8 cellular contexts compared by ENCODE assay signal in the genomic region with DNA sequence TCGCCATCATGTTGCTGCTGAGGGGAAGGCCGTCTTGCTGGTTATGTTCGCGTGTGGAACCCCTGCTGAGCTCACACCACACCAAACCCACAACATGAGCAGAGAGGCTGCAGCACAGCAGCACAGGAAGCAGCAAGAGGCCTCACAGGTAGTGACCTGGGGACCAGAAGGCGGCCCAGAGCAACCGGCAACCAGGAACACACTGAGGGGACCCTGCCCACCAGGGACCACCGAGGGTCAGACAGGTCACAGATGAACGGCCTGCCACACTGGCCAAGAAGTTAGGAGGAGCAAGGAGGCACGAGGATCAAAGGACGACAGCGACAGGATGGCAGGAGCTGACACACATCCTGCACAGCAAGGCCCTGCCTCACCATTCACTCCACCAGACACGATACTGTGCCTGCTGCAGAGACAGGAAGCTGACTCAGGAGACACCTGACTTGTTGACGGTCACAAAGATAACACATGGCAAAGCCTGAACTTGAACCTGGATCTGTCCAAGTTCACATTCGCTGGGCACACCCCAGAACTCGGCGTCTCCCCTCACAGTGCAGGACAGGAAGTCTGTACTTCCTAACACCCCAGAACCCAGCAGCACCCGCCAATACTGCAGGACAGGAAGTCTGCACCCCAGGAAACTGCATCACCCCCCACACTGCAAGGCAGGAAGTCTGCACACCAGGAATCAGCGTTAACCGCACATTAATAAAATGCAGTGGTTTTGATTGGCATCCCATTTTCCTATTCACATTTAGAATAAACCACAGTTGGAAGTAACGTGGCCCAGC.
A peak's percentile ranks its signal among the peaks of the same experiment; 100 is the strongest.
DNase-seq lines count a peak whose midpoint lies in the region; ATAC-seq, FAIRE-seq and TF ChIP-seq lines count a peak whose summit lies in the region.
"Had no signal": no experiment of that assay in that cellular context is flagged by ENCODE, and none has a peak within 500 bp of the region (broad histone marks: within the 10 kb centered on the region; RNA-seq: fewer than 3 reads in every experiment).

No MANE protein-coding gene starts in this region.

- POLR2A ChIA-PET in activated naive CD8-positive, alpha-beta T cell treated with anti-CD3 and anti-CD28 coated beads, Interleukin-2, amount 10 ng/mL, durations not matched to agents 7 days and 5 days (lab: Charles Lee) = interaction anchor here (0.6 to 3.1 kb wide), 21 partner anchors 10 to 611 kb away, joined by 3 to 13 read pairs (median 4); a partner anchor contains a TSS

- H3K4me3 ChIP-seq in kidney (ENCODE audit: low read length in 2 of 2) = no peak overlapping the region

- no peak for TF ChIP-seq CTCF in kidney (IDR thresholded peaks at IDR 0.05; ENCODE audit: borderline replicate concordance, extremely low read depth, insufficient read depth)

- H3K9me3 Mint-ChIP-seq in activated naive CD8-positive, alpha-beta T cell treated with anti-CD3 and anti-CD28 coated beads, Interleukin-2, amount 10 ng/mL, durations not matched to agents 7 days and 5 days = no peaks in the 10 kb centered on the region
- H3K9me3 Mint-ChIP-seq: brain had no signal

- peaks cover 26% of the 10 kb centered on the region for H3K36me3 Mint-ChIP-seq in activated naive CD8-positive, alpha-beta T cell treated with anti-CD3 and anti-CD28 coated beads, Interleukin-2, amount 10 ng/mL, durations not matched to agents 7 days and 5 days

- H3K27ac ChIP-seq in kidney (ENCODE audit: low read depth in 2 of 2, low read length in 2 of 2) = peak overlapping the region; percentile 9 to 35

- H3K36me3 ChIP-seq in kidney (ENCODE audit: control insufficient read depth in 1 of 2, insufficient read depth in 2 of 2, low read length in 2 of 2) = peaks cover 4 to 9% of the 10 kb centered on the region in 2 donors

- H3K4me1 Mint-ChIP-seq in activated naive CD8-positive, alpha-beta T cell treated with anti-CD3 and anti-CD28 coated beads, Interleukin-2, amount 10 ng/mL, durations not matched to agents 7 days and 5 days = peaks cover 75% of the 10 kb centered on the region

- FAIRE-seq in kidney (lab: Jason Lieb, UNC) = no peak

- H3K9me3 ChIP-seq in kidney (ENCODE audit: control insufficient read depth in 1 of 2, low read length in 2 of 2) = no peaks in the 10 kb centered on the region

- no peak overlapping the region for H3K9ac ChIP-seq in kidney (ENCODE audit: low read length in 2 of 2)

- ATAC-seq in activated naive CD8-positive, alpha-beta T cell treated with anti-CD3 and anti-CD28 coated beads, Interleukin-2, amount 10 ng/mL, durations not matched to agents 7 days and 5 days (ENCODE audit: low read depth) = peak; percentile 92

- peaks cover 16 to 56% of the 10 kb centered on the region in 2 donors for H3K4me1 ChIP-seq in kidney (ENCODE audit: control insufficient read depth in 1 of 2, insufficient read depth in 1 of 2, low read depth in 1 of 2, low read length in 2 of 2)

- H3K27me3 Mint-ChIP-seq in activated naive CD8-positive, alpha-beta T cell treated with anti-CD3 and anti-CD28 coated beads, Interleukin-2, amount 10 ng/mL, durations not matched to agents 7 days and 5 days = no peaks in the 10 kb centered on the region
- H3K27me3 Mint-ChIP-seq: brain had no signal

- intact Hi-C loops in kidney (cut with DNase I) = no loop called here

- DNase-seq in H4 (ENCODE audit: low spot score) (peak; percentile 92), SW480 (ENCODE audit: low spot score) (peak; percentile 32), kidney (peak; percentile 77), OCI-M2 (lab: John Stamatoyannopoulos, UW; ENCODE audit: unreplicated experiment) (no peak), NCI-H1048 (lab: John Stamatoyannopoulos, UW) (no peak)
- peak; percentile 78 for DNase-seq in activated naive CD8-positive, alpha-beta T cell treated with anti-CD3 and anti-CD28 coated beads, Interleukin-2, amount 10 ng/mL, durations not matched to agents 7 days and 5 days
- peak; percentile 48 to 56 for DNase-seq in stimulated activated CD8-positive, alpha-beta memory T cell treated with anti-CD3 and anti-CD28 coated beads, Interleukin-4, amount 100 ng/mL, for 4 hours (ENCODE audit: low read depth in 2 of 2, low spot score in 1 of 2)

- peak overlapping the region; percentile 76 for H3K4me3 Mint-ChIP-seq in activated naive CD8-positive, alpha-beta T cell treated with anti-CD3 and anti-CD28 coated beads, Interleukin-2, amount 10 ng/mL, durations not matched to agents 7 days and 5 days
- H3K4me3 Mint-ChIP-seq: brain had no signal

- H3K27ac Mint-ChIP-seq in activated naive CD8-positive, alpha-beta T cell treated with anti-CD3 and anti-CD28 coated beads, Interleukin-2, amount 10 ng/mL, durations not matched to agents 7 days and 5 days = peak overlapping the region; percentile 99

Comparison
In these comparisons a context has a peak if more than half of its experiments do, and no peak if none do; other contexts are left out.
1. DNase-seq: peak in H4 (single experiment), SW480 (single experiment), activated naive CD8-positive, alpha-beta T cell treated with anti-CD3 and anti-CD28 coated beads, Interleukin-2, amount 10 ng/mL, durations not matched to agents 7 days and 5 days (single experiment), kidney (single experiment) and stimulated activated CD8-positive, alpha-beta memory T cell treated with anti-CD3 and anti-CD28 coated beads, Interleukin-4, amount 100 ng/mL, for 4 hours (2 of 2); none in OCI-M2 (single experiment) and NCI-H1048 (single experiment).